In the genomic region with DNA sequence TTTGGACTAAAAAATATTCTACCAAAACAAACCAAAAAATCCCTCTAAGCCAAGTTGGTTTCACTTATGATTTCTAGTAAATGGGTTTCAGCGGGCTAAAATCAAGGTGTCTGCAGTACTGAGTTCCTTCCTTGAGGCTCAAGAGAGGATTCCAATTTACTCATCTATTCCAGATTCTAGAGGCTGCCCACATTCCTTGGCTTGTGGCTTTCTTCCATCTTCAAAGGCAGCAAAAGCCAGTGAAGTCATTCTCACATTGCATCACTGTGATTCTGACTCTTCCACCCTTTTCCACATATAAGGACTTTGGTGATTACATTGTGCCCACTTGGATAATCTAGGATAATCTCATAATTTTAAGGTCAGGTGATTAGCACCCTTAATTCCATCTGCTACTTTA, we compare ENCODE assay signal across 24 cellular contexts. TPM values are rescaled to one million over a fixed set of nuclear protein-coding genes. Genes with fewer than 3 reads are reported as not detected.
"Had no signal": no experiment of that assay in that cellular context is flagged by ENCODE, and none has a peak within 500 bp of the region (broad histone marks: within the 10 kb centered on the region; RNA-seq: fewer than 3 reads in every experiment).

No MANE protein-coding gene starts in this region.

- H3K4me1 ChIP-seq: ascending aorta, esophagus muscularis mucosa, left ventricle myocardium inferior, right atrium auricular region, tibial nerve had no signal

- H3K4me1 Mint-ChIP-seq: nephron progenitor cell had no signal

- H3K36me3 ChIP-seq: ascending aorta, esophagus muscularis mucosa, left ventricle myocardium inferior, right atrium auricular region, tibial nerve had no signal

- H3K27me3 ChIP-seq: ascending aorta, esophagus muscularis mucosa, right atrium auricular region, tibial nerve had no signal

- H3K27ac Mint-ChIP-seq: activated T-helper 1 cell treated with anti-CD3 and anti-CD28 coated beads, Interleukin-12 subunit alpha, Interleukin-12 subunit beta, Interleukin-2, Interleukin-4 antibody, amounts not matched to agents 30 ng/mL and 10 ng/mL and 1 ng/mL, durations not matched to agents 14 hours and 24 hours and 36 hours; nephron progenitor cell had no signal

- H3K9me3 Mint-ChIP-seq: activated T-helper 1 cell treated with anti-CD3 and anti-CD28 coated beads, Interleukin-12 subunit alpha, Interleukin-12 subunit beta, Interleukin-2, Interleukin-4 antibody, amounts not matched to agents 30 ng/mL and 10 ng/mL and 1 ng/mL, durations not matched to agents 14 hours and 24 hours and 36 hours had no signal

- H3K4me3 ChIP-seq: ascending aorta, coronary artery, esophagus muscularis mucosa, left ventricle myocardium inferior, right atrium auricular region, tibial nerve had no signal

- H3K27ac ChIP-seq: ascending aorta, coronary artery, esophagus muscularis mucosa, left ventricle myocardium inferior, right atrium auricular region, tibial nerve had no signal

- DNase-seq: activated CD4-positive, CD25-positive, alpha-beta regulatory T cell treated with anti-CD3 and anti-CD28 coated beads, Interleukin-2, amount 50 U/mL, for 72 hours; activated naive CD4-positive, alpha-beta T cell treated with Interleukin-2 at 50 U/mL for 16 hours; effector CD4-positive, alpha-beta T cell; foreskin fibroblast; hippocampal formation; kidney; left ventricle myocardium inferior; nephron progenitor cell; occipital lobe; stimulated activated CD4-positive, alpha-beta T cell treated with anti-CD3 and anti-CD28 coated beads, Interleukin-4, amount 100 ng/mL, for 1 hour; stimulated activated naive CD4-positive, alpha-beta T cell treated with Interleukin-2 at 50 U/mL for 16 hours; substantia nigra; T1000 had no signal

- H3K4me3 Mint-ChIP-seq: activated T-helper 1 cell treated with anti-CD3 and anti-CD28 coated beads, Interleukin-12 subunit alpha, Interleukin-12 subunit beta, Interleukin-2, Interleukin-4 antibody, amounts not matched to agents 30 ng/mL and 10 ng/mL and 1 ng/mL, durations not matched to agents 14 hours and 24 hours and 36 hours; nephron progenitor cell had no signal

- H3K9me3 ChIP-seq: ascending aorta, esophagus muscularis mucosa, right atrium auricular region, tibial nerve had no signal

RNA-seq across cellular contexts. Expression of gene DPPA2, which starts 48.1 kb away (rescaled TPM):
- total RNA-seq: activated CD8-positive, alpha-beta memory T cell treated with anti-CD3 and anti-CD28 coated beads for 36 hours; activated T-helper 1 cell treated with anti-CD3 and anti-CD28 coated beads, Interleukin-12 subunit alpha, Interleukin-12 subunit beta, Interleukin-2, Interleukin-4 antibody, amounts not matched to agents 30 ng/mL and 10 ng/mL and 1 ng/mL, durations not matched to agents 14 hours and 24 hours and 36 hours; ascending aorta; cardiac septum; esophagus muscularis mucosa; left ventricle myocardium inferior; mesenteric fat pad; occipital lobe; posterior vena cava; right atrium auricular region; skeletal muscle tissue; tibial nerve had no signal
